34 cellular contexts compared by ENCODE assay signal in the genomic region with DNA sequence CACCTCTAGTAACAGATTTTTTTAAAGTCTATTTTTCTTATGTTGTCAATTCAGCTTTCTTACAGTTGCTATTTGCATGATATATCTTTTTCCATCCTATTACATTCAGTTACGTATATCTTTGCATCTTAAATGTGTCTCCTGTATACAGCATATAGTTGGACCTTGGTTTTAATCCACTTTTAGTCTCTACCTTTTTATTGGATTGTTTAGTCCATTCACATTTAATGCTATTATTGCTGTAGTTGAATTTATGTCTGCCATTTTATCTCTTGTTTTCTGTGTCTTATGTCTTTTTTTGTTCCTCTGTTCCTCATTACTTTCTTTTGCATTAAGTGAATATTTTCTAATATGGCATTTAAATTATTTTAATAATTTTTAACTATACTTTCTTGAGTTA.
"Had no signal": no experiment of that assay in that cellular context is flagged by ENCODE, and none has a peak within 500 bp of the region (broad histone marks: within the 10 kb centered on the region; RNA-seq: fewer than 3 reads in every experiment).

No MANE protein-coding gene starts in this region.

- DNase-seq: activated effector memory CD4-positive, alpha-beta T cell treated with anti-CD3 and anti-CD28 coated beads, Interleukin-2, amount 50 U/mL, for 16 hours; activated effector memory CD4-positive, alpha-beta T cell treated with Interleukin-2 at 50 U/mL for 16 hours; activated gamma-delta T cell; activated gamma-delta T cell treated with Interleukin-2 at 50 U/mL for 16 hours; activated naive CD4-positive, alpha-beta T cell; activated naive CD4-positive, alpha-beta T cell treated with anti-CD3 and anti-CD28 coated beads for 36 hours; activated naive CD4-positive, alpha-beta T cell treated with anti-CD3 and anti-CD28 coated beads, Interleukin-2, amount 10 ng/mL, durations not matched to agents 7 days and 5 days; activated naive CD4-positive, alpha-beta T cell treated with anti-CD3 and anti-CD28 coated beads, Interleukin-2, amount 50 U/mL, for 16 hours; activated naive CD4-positive, alpha-beta T cell treated with Interleukin-2 at 50 U/mL for 16 hours; activated naive CD8-positive, alpha-beta T cell treated with anti-CD3 and anti-CD28 coated beads for 36 hours; activated naive CD8-positive, alpha-beta T cell treated with anti-CD3 and anti-CD28 coated beads, Interleukin-2, amount 10 ng/mL, durations not matched to agents 7 days and 5 days; activated naive CD8-positive, alpha-beta T cell treated with anti-CD3 and anti-CD28 coated beads, Interleukin-2, amount 50 U/mL, for 24 hours; activated T-cell treated with anti-CD3 and anti-CD28 coated beads, Interleukin-2, amount 50 U/mL, for 1 hour; activated T-cell treated with anti-CD3 and anti-CD28 coated beads, Interleukin-2, amount 50 U/mL, for 24 hours; activated T-cell treated with anti-CD3 and anti-CD28 coated beads, Interleukin-2, amount 50 U/mL, for 4 hours; activated T-cell treated with anti-CD3 and anti-CD28 coated beads, Interleukin-2, amount 50 U/mL, for 48 hours; activated T-cell treated with anti-CD3 and anti-CD28 coated beads, Interleukin-2, amount 50 U/mL, for 72 hours; adrenal gland; amniotic stem cell; amygdala; anterior cingulate cortex; aorta; body of pancreas; brain microvascular endothelial cell; caudate nucleus; central memory CD4-positive, alpha-beta T cell; cerebellar nuclear complex had no signal

- H3K27ac ChIP-seq: adrenal gland, ascending aorta, body of pancreas, brain microvascular endothelial cell, breast epithelium, cardiac muscle cell had no signal

- H3K36me3 ChIP-seq: adrenal gland, ascending aorta, brain microvascular endothelial cell, breast epithelium, cardiac muscle cell had no signal

- H3K27me3 ChIP-seq: adrenal gland, ascending aorta, body of pancreas, brain microvascular endothelial cell, breast epithelium, cardiac muscle cell had no signal

- H3K4me3 ChIP-seq: adrenal gland, ascending aorta, body of pancreas, breast epithelium, cardiac muscle cell had no signal

- FAIRE-seq: astrocyte, bronchial epithelial cell had no signal

- H3K4me1 ChIP-seq: adrenal gland, breast epithelium had no signal

- H3K9me3 ChIP-seq: adrenal gland, body of pancreas had no signal

- ATAC-seq: activated naive CD4-positive, alpha-beta T cell treated with anti-CD3 and anti-CD28 coated beads, Interleukin-2, amount 50 U/mL, for 72 hours; activated naive CD8-positive, alpha-beta T cell treated with anti-CD3 and anti-CD28 coated beads, Interleukin-2, amount 50 U/mL, for 24 hours; activated T-cell treated with anti-CD3 and anti-CD28 coated beads, Interleukin-2, amount 50 U/mL, for 4 hours; activated T-cell treated with anti-CD3 and anti-CD28 coated beads, Interleukin-2, amount 50 U/mL, for 72 hours; activated T-helper 17 cell treated with anti-CD3 and anti-CD28 coated beads, Interleukin-2, amount 50 U/mL, for 72 hours; body of pancreas had no signal
